17 cellular contexts compared by ENCODE assay signal in genomic region chr6:35275861-35276260, GRCh38. TPM values are rescaled to one million over a fixed set of nuclear protein-coding genes. Genes with fewer than 3 reads are reported as not detected.
DNase-seq lines count a peak whose midpoint lies in the region; ATAC-seq and TF ChIP-seq lines count a peak whose summit lies in the region.
"Had no signal": no experiment of that assay in that cellular context is flagged by ENCODE, and none has a peak within 500 bp of the region (broad histone marks: within the 10 kb centered on the region; RNA-seq: fewer than 3 reads in every experiment).

No MANE protein-coding gene starts in this region.

- H3K27ac Mint-ChIP-seq in MCF 10A (ENCODE audit: low read depth, unreplicated experiment), result no peak overlapping the region
- H3K27ac Mint-ChIP-seq in T-helper 17 cell, result peak overlapping the region; percentile 6
- no peak overlapping the region for H3K27ac Mint-ChIP-seq in activated CD4-positive, alpha-beta T cell treated with anti-CD3 and anti-CD28 coated beads, Interleukin-2, amount 10 ng/mL, durations not matched to agents 7 days and 5 days

- H3K27me3 ChIP-seq in breast epithelium (no peaks in the 10 kb centered on the region), right cardiac atrium (ENCODE audit: control insufficient read depth, insufficient read depth) (no peaks in the 10 kb centered on the region), tibial artery (no peaks in the 10 kb centered on the region)

- H3K9me3 Mint-ChIP-seq in MCF 10A (ENCODE audit: unreplicated experiment), result no peaks in the 10 kb centered on the region
- H3K9me3 Mint-ChIP-seq in activated CD4-positive, alpha-beta T cell treated with anti-CD3 and anti-CD28 coated beads, Interleukin-2, amount 10 ng/mL, durations not matched to agents 7 days and 5 days, result no peaks in the 10 kb centered on the region
- H3K9me3 Mint-ChIP-seq: H9 had no signal

- H3K9me3 ChIP-seq in breast epithelium, result no peaks in the 10 kb centered on the region
- H3K9me3 ChIP-seq in T-helper 17 cell (ENCODE audit: control insufficient read depth, low read length, poor library complexity, severe bottlenecking), result no peaks in the 10 kb centered on the region
- H3K9me3 ChIP-seq in right cardiac atrium (ENCODE audit: control insufficient read depth, low read length), result no peaks in the 10 kb centered on the region
- H3K9me3 ChIP-seq in tibial artery, result no peaks in the 10 kb centered on the region

- H3K27me3 Mint-ChIP-seq in MCF 10A (ENCODE audit: insufficient read depth, unreplicated experiment) (no peaks in the 10 kb centered on the region), T-helper 17 cell (no peaks in the 10 kb centered on the region)
- H3K27me3 Mint-ChIP-seq in activated CD4-positive, alpha-beta T cell treated with anti-CD3 and anti-CD28 coated beads, Interleukin-2, amount 10 ng/mL, durations not matched to agents 7 days and 5 days, result no peaks in the 10 kb centered on the region

- H3K36me3 ChIP-seq in breast epithelium, result no peaks in the 10 kb centered on the region
- H3K36me3 ChIP-seq in tibial artery, result peaks cover 0 to under 1% (median 0%) of the 10 kb centered on the region in 3 donors

- no peak for TF ChIP-seq POLR2A in breast epithelium (IDR thresholded peaks at IDR 0.05)

- no TSS peak for BruUV-seq in MCF 10A (replicated peaks; lab: Mats Ljungman, UMichigan)

- peaks cover 5% of the 10 kb centered on the region for H3K4me1 Mint-ChIP-seq in MCF 10A (ENCODE audit: insufficient read depth, unreplicated experiment)
- peaks cover 16% of the 10 kb centered on the region for H3K4me1 Mint-ChIP-seq in T-helper 17 cell
- peaks cover 9% of the 10 kb centered on the region for H3K4me1 Mint-ChIP-seq in activated CD4-positive, alpha-beta T cell treated with anti-CD3 and anti-CD28 coated beads, Interleukin-2, amount 10 ng/mL, durations not matched to agents 7 days and 5 days

- ATAC-seq in T-helper 17 cell (no peak), right cardiac atrium (peak; percentile 6 to 23)
- ATAC-seq: GM12878, PC-3 had no signal

- H3K36me3 Mint-ChIP-seq in MCF 10A (ENCODE audit: insufficient read depth, unreplicated experiment) (peaks cover under 1% of the 10 kb centered on the region), T-helper 17 cell (ENCODE audit: low read depth) (no peaks in the 10 kb centered on the region)
- no peaks in the 10 kb centered on the region for H3K36me3 Mint-ChIP-seq in activated CD4-positive, alpha-beta T cell treated with anti-CD3 and anti-CD28 coated beads, Interleukin-2, amount 10 ng/mL, durations not matched to agents 7 days and 5 days (ENCODE audit: low read depth)

- TF ChIP-seq CTCF in breast epithelium (IDR thresholded peaks at IDR 0.05) (no peak), MCF 10A (IDR thresholded peaks at IDR 0.05; ENCODE audit: unreplicated experiment) (no peak), tibial artery (IDR thresholded peaks at IDR 0.05) (no peak)

- intact Hi-C loops in breast epithelium (cut with DNase I; ENCODE audit: low total_unique reads), result no loop called here
- intact Hi-C loops in MCF 10A (cut with micrococcal nuclease), result no loop called here
- intact Hi-C loops in right cardiac atrium (cut with DNase I), result no loop called here
- intact Hi-C loops in tibial artery (cut with DNase I; ENCODE audit: low total_unique reads), result no loop called here

- POLR2A ChIA-PET in MCF 10A (lab: Yijun Ruan, JAX), result no interaction called here
- POLR2A ChIA-PET in activated CD4-positive, alpha-beta T cell treated with anti-CD3 and anti-CD28 coated beads, Interleukin-2, amount 10 ng/mL, durations not matched to agents 7 days and 5 days (lab: Charles Lee), result no interaction called here

- no peak for DNase-seq in breast epithelium (ENCODE audit: low spot score in 2 of 2)
- DNase-seq in MCF 10A (ENCODE audit: unreplicated experiment), result no peak
- no peak for DNase-seq in T-helper 17 cell
- DNase-seq in right cardiac atrium, result no peak
- no peak for DNase-seq in tibial artery
- DNase-seq in activated CD4-positive, alpha-beta T cell treated with anti-CD3 and anti-CD28 coated beads, Interleukin-2, amount 10 ng/mL, durations not matched to agents 7 days and 5 days, result no peak
- DNase-seq in NCI-H510A treated with DMSO at 0.1 percent for 48 hours (lab: John Stamatoyannopoulos, UW), result no peak
- DNase-seq: C1 segment of cervical spinal cord, DMS 273 treated with DMSO at 0.1 percent for 48 hours, GDM1, H9, NCI-H1417 treated with DMSO at 0.1 percent for 48 hours, NCI-H1930, NCI-H510A, PC-3 had no signal

- 70% methylated on average over 3 of the region's 3 CpGs for WGBS in right cardiac atrium

- CTCF ChIA-PET in MCF 10A (lab: Yijun Ruan, JAX), result interaction anchor here (0.7 kb wide), 1 partner anchor 18 kb away, joined by 3 read pairs; no protein-coding TSS in a partner anchor
- CTCF ChIA-PET in activated CD4-positive, alpha-beta T cell treated with anti-CD3 and anti-CD28 coated beads, Interleukin-2, amount 10 ng/mL, durations not matched to agents 7 days and 5 days (lab: Charles Lee), result interaction anchor here (0.6 to 1.9 kb wide), 3 partner anchors 9 to 220 kb away, joined by 3 to 6 read pairs (median 5); no protein-coding TSS in a partner anchor

- no peak overlapping the region for H3K4me3 ChIP-seq in breast epithelium
- H3K4me3 ChIP-seq in right cardiac atrium (ENCODE audit: low read length), result no peak overlapping the region
- H3K4me3 ChIP-seq in tibial artery, result no peak overlapping the region
- H3K4me3 ChIP-seq: GM12878 had no signal

- H3K4me3 Mint-ChIP-seq in MCF 10A (ENCODE audit: unreplicated experiment) (no peak overlapping the region), T-helper 17 cell (no peak overlapping the region)
- no peak overlapping the region for H3K4me3 Mint-ChIP-seq in activated CD4-positive, alpha-beta T cell treated with anti-CD3 and anti-CD28 coated beads, Interleukin-2, amount 10 ng/mL, durations not matched to agents 7 days and 5 days
- H3K4me3 Mint-ChIP-seq: H9 had no signal

- no peaks in the 10 kb centered on the region for H3K4me1 ChIP-seq in breast epithelium
- H3K4me1 ChIP-seq in right cardiac atrium (ENCODE audit: control insufficient read depth, insufficient read depth, low read length), result peaks cover 6% of the 10 kb centered on the region
- H3K4me1 ChIP-seq in tibial artery, result peaks cover 0 to 27% (median 13%) of the 10 kb centered on the region in 4 donors

- H3K27ac ChIP-seq in breast epithelium (peak overlapping the region; percentile 58 to 64), right cardiac atrium (ENCODE audit: low read length) (no peak overlapping the region), tibial artery (peak overlapping the region; percentile 66 to 80)
- H3K27ac ChIP-seq: RWPE1 had no signal

RNA-seq across cellular contexts. Expression of gene ZNF76, which starts 16.3 kb away (rescaled TPM):
- total RNA-seq in breast epithelium (10 to 100 TPM; 32.3 to 53.0 (median 46.9) TPM), MCF 10A (2022) (28.0 and 28.4 TPM in 2 replicates), T-helper 17 cell (10 to 100 TPM; 50.0 to 60.8 TPM), right cardiac atrium (10 to 100 TPM; 28.6 to 44.4 (median 38.2) TPM)
- 35.8 TPM for polyA plus RNA-seq in right cardiac atrium
- total RNA-seq in activated CD4-positive, alpha-beta T cell treated with anti-CD3 and anti-CD28 coated beads, Interleukin-2, amount 10 ng/mL, durations not matched to agents 7 days and 5 days, result 10 to 100 TPM; 41.1 to 42.4 TPM

RNA-seq across cellular contexts. Expression of gene DEF6, which starts 21.8 kb away (rescaled TPM):
- total RNA-seq in breast epithelium, result 10 to 100 TPM in 2 of 3 donors, 1 to 10 TPM in 1; 4.8 to 14.2 (median 14.1) TPM
- total RNA-seq in MCF 10A (2022), result 17.8 and 23.1 TPM in 2 replicates
- 100 to 1,000 TPM; 193 to 206 TPM for total RNA-seq in T-helper 17 cell
- total RNA-seq in right cardiac atrium, result 1 to 10 TPM; 2.2 to 3.6 (median 2.7) TPM
- polyA plus RNA-seq in right cardiac atrium, result 1.3 TPM
- 100 to 1,000 TPM; 186 to 219 TPM for total RNA-seq in activated CD4-positive, alpha-beta T cell treated with anti-CD3 and anti-CD28 coated beads, Interleukin-2, amount 10 ng/mL, durations not matched to agents 7 days and 5 days
